Comparison of ENCODE assay signal across 11 cellular contexts in genomic region chr18:77140439-77141109, GRCh38. TPM values are rescaled to one million over a fixed set of nuclear protein-coding genes. Genes with fewer than 3 reads are reported as not detected.
DNase-seq lines count a peak whose midpoint lies in the region; ATAC-seq, FAIRE-seq and TF ChIP-seq lines count a peak whose summit lies in the region.
"Had no signal": no experiment of that assay in that cellular context is flagged by ENCODE, and none has a peak within 500 bp of the region (broad histone marks: within the 10 kb centered on the region; RNA-seq: fewer than 3 reads in every experiment).

No MANE protein-coding gene starts in this region.

- no peaks in the 10 kb centered on the region for H3K9me3 Mint-ChIP-seq in natural killer cell
- peaks cover 9% of the 10 kb centered on the region for H3K9me3 Mint-ChIP-seq in Caco-2 (ENCODE audit: unreplicated experiment)

- FAIRE-seq in bronchial epithelial cell (lab: Jason Lieb, UNC): peak; percentile 85

- H3K36me3 Mint-ChIP-seq in natural killer cell: peaks cover 9% of the 10 kb centered on the region
- peaks cover 9% of the 10 kb centered on the region for H3K36me3 Mint-ChIP-seq in Caco-2 (ENCODE audit: insufficient read depth, unreplicated experiment)

- POLR2A ChIA-PET in Caco-2 (lab: Charles Lee): no interaction called here

- no peak overlapping the region for H3K4me3 ChIP-seq in bronchial epithelial cell (ENCODE audit: low read depth, low read length)
- no peak overlapping the region for H3K4me3 ChIP-seq in Caco-2 (ENCODE audit: low read depth, low read length)

- no peaks in the 10 kb centered on the region for H3K4me1 ChIP-seq in Caco-2

- H3K36me3 ChIP-seq in bronchial epithelial cell (ENCODE audit: control insufficient read depth, insufficient read depth, low read length) (no peaks in the 10 kb centered on the region), Caco-2 (ENCODE audit: control insufficient read depth, insufficient read depth, low read length) (no peaks in the 10 kb centered on the region)

- DNase-seq in COR-L47 (lab: John Stamatoyannopoulos, UW) (peak; percentile 70), T follicular helper cell (ENCODE audit: low read depth) (peak; percentile 40), bronchial epithelial cell (ENCODE audit: low read depth) (no peak), natural killer cell (no peak), NCI-H2171 (lab: John Stamatoyannopoulos, UW) (no peak), Kasumi-1 (lab: John Stamatoyannopoulos, UW) (no peak), Caco-2 (no peak)
- DNase-seq: HFFc6, NCI-H2227 treated with DMSO at 0.1 percent for 48 hours had no signal

- no peaks in the 10 kb centered on the region for H3K9me3 ChIP-seq in Caco-2

- H3K27me3 Mint-ChIP-seq in natural killer cell (ENCODE audit: low read depth in 2 of 2) (no peaks in the 10 kb centered on the region), Caco-2 (ENCODE audit: insufficient read depth, unreplicated experiment) (no peaks in the 10 kb centered on the region)

- CTCF ChIA-PET in Caco-2 (lab: Charles Lee): no interaction called here

- H3K4me3 Mint-ChIP-seq in natural killer cell: no peak overlapping the region
- no peak overlapping the region for H3K4me3 Mint-ChIP-seq in Caco-2 (ENCODE audit: unreplicated experiment)
- H3K4me3 Mint-ChIP-seq: HFFc6, neural crest cell had no signal

- no peaks in the 10 kb centered on the region for H3K27me3 ChIP-seq in bronchial epithelial cell (ENCODE audit: control insufficient read depth, insufficient read depth, low read length)
- no peaks in the 10 kb centered on the region for H3K27me3 ChIP-seq in Caco-2 (replicated peaks; ENCODE audit: control insufficient read depth, insufficient read depth, low read length)

- H3K4me1 Mint-ChIP-seq in natural killer cell (peaks cover 61 to 75% of the 10 kb centered on the region in 2 donors), Caco-2 (ENCODE audit: low read depth, unreplicated experiment) (no peaks in the 10 kb centered on the region)
- H3K4me1 Mint-ChIP-seq: neural crest cell had no signal

- TF ChIP-seq CTCF in bronchial epithelial cell (IDR thresholded peaks at IDR 0.05; ENCODE audit: insufficient read depth, low read length, severe bottlenecking) (no peak), natural killer cell (IDR thresholded peaks at IDR 0.05) (no peak), Caco-2 (IDR thresholded peaks at IDR 0.05; ENCODE audit: insufficient read depth in 1 of 2, low read depth in 1 of 2, low read length in 1 of 2, severe bottlenecking in 1 of 2, unreplicated experiment in 1 of 2) (no peak)

- intact Hi-C loops in natural killer cell (cut with micrococcal nuclease) (no loop called here), Caco-2 (cut with micrococcal nuclease; ENCODE audit: unreplicated experiment) (no loop called here)

- H3K27ac Mint-ChIP-seq in natural killer cell (peak overlapping the region; percentile 43 to 83), Caco-2 (ENCODE audit: unreplicated experiment) (no peak overlapping the region)
- H3K27ac Mint-ChIP-seq: HFFc6 had no signal

- BruUV-seq in Caco-2 (replicated peaks; lab: Mats Ljungman, UMichigan): no TSS peak

- peak; percentile 57 to 71 (median 66) for ATAC-seq in natural killer cell
- ATAC-seq in HG03439 (IDR thresholded peaks at IDR 0.05; ENCODE audit: unreplicated experiment): no peak

RNA-seq across cellular contexts. Expression of gene MBP, which starts 8.0 kb away (rescaled TPM):
- total RNA-seq in bronchial epithelial cell (21.3 and 26.6 TPM in 2 replicates), natural killer cell (100 to 1,000 TPM; 183 to 344 (median 325) TPM), Caco-2 (2022) (7.9 and 11.4 TPM in 2 replicates)

Comparison
In these comparisons a context has a peak if more than half of its experiments do, and no peak if none do; other contexts are left out.
1. DNase-seq: peak in COR-L47 (single experiment) and T follicular helper cell (single experiment); none in bronchial epithelial cell (single experiment), natural killer cell (single experiment), NCI-H2171 (single experiment), Kasumi-1 (0 of 2) and Caco-2 (0 of 2).